Comparison of ENCODE assay signal across 11 cellular contexts in the genomic region with DNA sequence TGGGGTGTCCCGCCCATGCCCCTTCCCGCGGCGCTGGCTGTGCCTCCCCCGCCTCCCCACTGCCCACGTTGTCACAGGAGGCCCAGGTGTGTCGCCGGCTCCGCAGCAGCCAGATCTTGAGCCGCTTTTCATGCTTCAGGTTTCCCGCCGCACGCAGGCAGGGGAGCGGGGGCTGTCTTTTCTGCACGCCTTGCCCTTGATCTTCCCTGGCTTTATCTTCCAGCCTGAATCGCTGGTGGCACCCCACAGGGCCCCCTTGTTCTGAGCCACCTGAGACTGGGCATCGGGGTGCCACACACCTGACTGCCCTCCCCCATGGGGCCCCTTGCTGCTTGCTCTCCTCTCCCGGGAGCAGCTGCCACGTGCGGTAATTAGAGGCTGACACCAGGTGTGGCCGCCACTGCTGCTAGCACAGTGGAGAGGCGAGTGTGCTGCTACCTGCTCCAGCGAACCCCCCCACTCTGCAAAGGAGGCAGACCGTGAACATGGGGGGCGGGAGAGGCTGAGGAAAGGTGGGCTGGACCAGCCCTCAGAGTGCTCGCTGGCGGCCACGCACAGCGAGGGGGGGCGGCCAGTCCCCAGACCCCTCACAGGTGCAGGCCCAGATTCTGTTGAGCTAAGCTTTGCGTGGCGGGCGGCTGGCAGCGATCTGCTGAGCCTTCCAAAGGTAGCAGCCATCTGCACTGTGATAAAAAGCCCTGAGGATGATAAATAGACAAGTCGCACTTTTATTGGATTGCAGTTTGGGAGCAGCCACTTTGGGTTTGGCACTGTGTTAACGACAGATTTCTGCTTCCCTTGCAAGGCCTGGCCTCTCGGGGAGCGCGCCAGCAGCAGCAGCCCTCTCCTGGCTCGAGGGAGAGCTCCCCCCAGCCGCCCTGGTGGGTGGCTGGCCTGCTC.
DNase-seq lines count a peak whose midpoint lies in the region; ATAC-seq and TF ChIP-seq lines count a peak whose summit lies in the region.
"Had no signal": no experiment of that assay in that cellular context is flagged by ENCODE, and none has a peak within 500 bp of the region (broad histone marks: within the 10 kb centered on the region; RNA-seq: fewer than 3 reads in every experiment).

No MANE protein-coding gene starts in this region.

- peak overlapping the region; percentile 67 for H3K27ac ChIP-seq in C4-2B

- ATAC-seq in GM21360 (IDR thresholded peaks at IDR 0.05; ENCODE audit: unreplicated experiment), result no peak
- ATAC-seq: CD8-positive, alpha-beta T cell had no signal

- DNase-seq in NAMALWA (ENCODE audit: low spot score) (peak; percentile 85), NCI-H82 treated with DMSO at 0.1 percent for 48 hours (lab: John Stamatoyannopoulos, UW; ENCODE audit: unreplicated experiment) (peak; percentile 97), inferior parietal cortex (ENCODE audit: extremely low spot score) (peak; percentile 45), KG1 (lab: John Stamatoyannopoulos, UW) (no peak), HUDEP-2 (lab: John Stamatoyannopoulos, UW; ENCODE audit: unreplicated experiment in 76 of 76) (no peak), GF-D8 (lab: John Stamatoyannopoulos, UW) (no peak)
- DNase-seq: immature natural killer cell, T1000 had no signal

- TF ChIP-seq CTCF in C4-2B (conservative IDR thresholded peaks at IDR 0.05), result no peak; the same call in 1 of the 2 replicates

Comparison
In these comparisons a context has a peak if more than half of its experiments do, and no peak if none do; other contexts are left out.
1. DNase-seq: peak in NAMALWA (single experiment), NCI-H82 treated with DMSO at 0.1 percent for 48 hours (single experiment) and inferior parietal cortex (single experiment); none in KG1 (single experiment), HUDEP-2 (0 of 76) and GF-D8 (single experiment).